7 cellular contexts compared by ENCODE assay signal in the genomic region with DNA sequence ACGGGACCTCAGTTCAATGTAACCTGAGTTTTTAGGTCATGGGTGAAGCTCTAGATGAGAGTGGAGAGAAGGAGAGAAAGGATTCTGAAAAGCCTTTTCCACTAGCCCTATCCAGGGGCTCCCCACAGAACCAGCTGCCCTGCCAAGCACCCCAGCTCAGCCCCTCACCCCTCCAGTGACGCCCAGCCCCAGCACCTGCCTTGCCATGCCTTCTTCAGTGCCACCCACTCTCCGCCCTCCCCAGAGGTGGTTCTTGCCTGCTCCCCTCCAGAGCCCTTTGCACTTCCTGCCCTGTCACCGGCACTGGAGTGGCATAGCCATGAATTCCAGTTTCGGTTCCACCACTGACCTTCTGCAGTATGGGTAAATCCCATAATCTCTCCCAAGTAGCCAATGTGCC.
"Had no signal": no experiment of that assay in that cellular context is flagged by ENCODE, and none has a peak within 500 bp of the region (broad histone marks: within the 10 kb centered on the region; RNA-seq: fewer than 3 reads in every experiment).

No MANE protein-coding gene starts in this region.

- H3K27ac ChIP-seq: GM23248 had no signal

- DNase-seq: GM23248, H7, IMR-90, KG1 had no signal

- H3K36me3 ChIP-seq: HAP-1 had no signal

- H3K9ac ChIP-seq: GM23248 had no signal

- H3K9me3 ChIP-seq: HAP-1 had no signal

- H3K4me3 ChIP-seq: GM23248, HAP-1, K562 had no signal

- ATAC-seq: HCT116, K562 had no signal
